In the genomic region with DNA sequence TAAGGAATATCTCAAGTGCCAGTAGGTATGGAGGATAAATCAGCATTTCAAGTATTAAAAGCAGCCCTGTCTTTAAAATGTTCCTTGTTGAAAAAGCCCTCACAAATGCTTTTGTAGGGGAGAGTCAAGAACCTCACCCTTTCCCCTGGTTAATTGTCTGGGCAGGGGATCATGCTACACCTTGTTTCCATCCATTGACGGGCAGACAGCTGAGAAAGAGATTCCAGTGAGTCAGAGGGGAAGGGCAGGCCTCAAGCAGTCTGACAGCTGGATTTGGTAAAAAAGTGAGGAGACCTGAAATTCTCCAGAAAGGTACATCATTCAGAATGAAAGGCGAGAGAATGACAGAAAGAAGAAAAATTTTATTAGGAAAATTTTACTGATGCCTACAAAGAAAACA, we compare ENCODE assay signal across 1 cellular context.
TF ChIP-seq lines count a peak whose summit lies in the region.

No MANE protein-coding gene starts in this region.

TF ChIP-seq in endothelial cell of umbilical vein, 7 proteins besides CTCF, POLR2A, EP300 and RAD21 (continued from another document):
- TF ChIP-seq JUN (IDR thresholded peaks at IDR 0.05; ENCODE audit: borderline replicate concordance, insufficient read depth, insufficient read length, low read depth) (no peak), POLR2AphosphoS5 (IDR thresholded peaks at IDR 0.05; ENCODE audit: insufficient read depth, low read depth, low read length) (no peak), MYC (IDR thresholded peaks at IDR 0.05; ENCODE audit: low read depth, low read length) (no peak)
